Comparison of ENCODE assay signal across 8 cellular contexts in genomic region chr16:719815-720506, GRCh38. TPM values are rescaled to one million over a fixed set of nuclear protein-coding genes. Genes with fewer than 3 reads are reported as not detected.
DNase-seq lines count a peak whose midpoint lies in the region; ATAC-seq and TF ChIP-seq lines count a peak whose summit lies in the region.

No MANE protein-coding gene starts in this region.

- H3K36me3 ChIP-seq in ectodermal cell (ENCODE audit: control insufficient read depth, insufficient read depth, low read length): no peaks in the 10 kb centered on the region
- H3K36me3 ChIP-seq in neural cell (ENCODE audit: insufficient read depth, low read length): no peaks in the 10 kb centered on the region

- H3K9me3 Mint-ChIP-seq in activated CD4-positive, alpha-beta T cell treated with anti-CD3 and anti-CD28 coated beads for 36 hours (ENCODE audit: low read depth): no peaks in the 10 kb centered on the region

- peaks cover 44% of the 10 kb centered on the region for H3K4me1 ChIP-seq in ectodermal cell (ENCODE audit: control insufficient read depth, insufficient read depth, low read length)

- WGBS in ectodermal cell, 2 experiments: 25 to 28% methylated on average over 17 of the region's 17 CpGs

- intact Hi-C loops in activated CD4-positive, alpha-beta T cell treated with anti-CD3 and anti-CD28 coated beads for 36 hours (cut with DNase I, micrococcal nuclease): loop anchor here (2.0 to 5.0 kb wide), 4 partner anchors 21 to 69 kb away; partner anchors contain the start of genes CIAO3 (in 2 of the 2), CHTF18 (in 1 of the 2), JMJD8 (in 1 of the 2) and RPUSD1 (in 1 of the 2)

- H3K27me3 Mint-ChIP-seq in activated CD4-positive, alpha-beta T cell treated with anti-CD3 and anti-CD28 coated beads for 36 hours: peaks cover 3% of the 10 kb centered on the region

- peak overlapping the region; percentile 76 for H3K4me3 Mint-ChIP-seq in activated CD4-positive, alpha-beta T cell treated with anti-CD3 and anti-CD28 coated beads for 36 hours

- H3K4me2 ChIP-seq in neural cell (ENCODE audit: low read length): peak overlapping the region; percentile 96

- H3K9ac ChIP-seq in neural cell (ENCODE audit: low read length): peak overlapping the region; percentile 90

- DNase-seq in activated CD4-positive, alpha-beta T cell treated with anti-CD3 and anti-CD28 coated beads for 36 hours: peak; percentile 34
- DNase-seq in activated CD4-positive, alpha-beta T cell treated with anti-CD3 and anti-CD28 coated beads, Interleukin-2, amount 50 U/mL, for 1 hour: no peak
- DNase-seq in RPMI8226 (peak; percentile 60), NK-92 (lab: John Stamatoyannopoulos, UW; ENCODE audit: unreplicated experiment) (no peak), SHP77 treated with DMSO at 0.1 percent for 48 hours (lab: John Stamatoyannopoulos, UW) (no peak)

- H3F3A ChIP-seq in neural cell (ENCODE audit: insufficient read depth, low read length, poor library complexity, severe bottlenecking): no peaks in the 10 kb centered on the region

- peak; percentile 54 for TF ChIP-seq CTCF in neural cell (IDR thresholded peaks at IDR 0.05; ENCODE audit: poor library complexity, severe bottlenecking)

- H4K20me1 ChIP-seq in neural cell (ENCODE audit: insufficient read depth): no peaks in the 10 kb centered on the region

- H3K4me1 Mint-ChIP-seq in activated CD4-positive, alpha-beta T cell treated with anti-CD3 and anti-CD28 coated beads for 36 hours: peaks cover 16% of the 10 kb centered on the region

- CTCF ChIA-PET in activated CD4-positive, alpha-beta T cell treated with anti-CD3 and anti-CD28 coated beads for 36 hours (lab: Charles Lee): interaction anchor here (0.7 to 3.5 kb wide), 11 partner anchors 8 to 73 kb away, joined by 3 to 29 read pairs (median 4); partner anchors contain the start of genes CHTF18, CIAO3 and RPUSD1

- no peaks in the 10 kb centered on the region for H3K9me2 ChIP-seq in neural cell (ENCODE audit: insufficient read depth, low read length)

- peak overlapping the region; percentile 78 for H3K27ac Mint-ChIP-seq in activated CD4-positive, alpha-beta T cell treated with anti-CD3 and anti-CD28 coated beads for 36 hours

- H3K4me3 ChIP-seq in ectodermal cell (ENCODE audit: insufficient read depth, low read depth, low read length) (peak overlapping the region; percentile 91), neural cell (ENCODE audit: low read length) (peak overlapping the region; percentile 95)

- H3K27me3 ChIP-seq in ectodermal cell (ENCODE audit: control insufficient read depth, insufficient read depth, low read length, poor library complexity, severe bottlenecking) (no peaks in the 10 kb centered on the region), neural cell (ENCODE audit: insufficient read depth, low read depth, low read length) (no peaks in the 10 kb centered on the region)

- TF ChIP-seq EP300 in neural cell (conservative IDR thresholded peaks at IDR 0.05; ENCODE audit: poor library complexity, severe bottlenecking): no peak

- H3K9me3 ChIP-seq in ectodermal cell (ENCODE audit: control insufficient read depth, low read length) (no peaks in the 10 kb centered on the region), neural cell (ENCODE audit: low read length) (no peaks in the 10 kb centered on the region)

- ATAC-seq in activated CD4-positive, alpha-beta T cell treated with anti-CD3 and anti-CD28 coated beads for 36 hours: peak; percentile 61
- ATAC-seq in HG02943 (IDR thresholded peaks at IDR 0.05; ENCODE audit: low read depth, unreplicated experiment): peak; percentile 5

- POLR2A ChIA-PET in activated CD4-positive, alpha-beta T cell treated with anti-CD3 and anti-CD28 coated beads for 36 hours (lab: Charles Lee): interaction anchor here (0.6 kb wide), 1 partner anchor 80 kb away, joined by 3 read pairs; no protein-coding TSS in a partner anchor

- no peaks in the 10 kb centered on the region for H3K36me3 Mint-ChIP-seq in activated CD4-positive, alpha-beta T cell treated with anti-CD3 and anti-CD28 coated beads for 36 hours (ENCODE audit: low read depth)

- H3K79me2 ChIP-seq in neural cell (replicated peaks; ENCODE audit: insufficient read depth, low read length): peaks cover 10% of the 10 kb centered on the region

- peak overlapping the region; percentile 2 for H2AFZ ChIP-seq in neural cell (ENCODE audit: low read depth, low read length)

- H3K27ac ChIP-seq in ectodermal cell (ENCODE audit: insufficient read depth, low read depth, low read length, poor library complexity, severe bottlenecking) (peak overlapping the region; percentile 89), neural cell (ENCODE audit: low read length) (peak overlapping the region; percentile 89)

- TF ChIP-seq RAD21 in neural cell (conservative IDR thresholded peaks at IDR 0.05): no peak

TF ChIP-seq in neural cell, 6 proteins besides CTCF, POLR2A, EP300 and RAD21:
- no peak for TF ChIP-seq POLR2AphosphoS5 (IDR thresholded peaks at IDR 0.05)
- no peak for TF ChIP-seq MXI1 (conservative IDR thresholded peaks at IDR 0.05; ENCODE audit: poor library complexity, severe bottlenecking)

RNA-seq across cellular contexts. Expression of gene ANTKMT, which starts 1.0 kb away (rescaled TPM):
- total RNA-seq in activated CD4-positive, alpha-beta T cell treated with anti-CD3 and anti-CD28 coated beads for 36 hours: 10 to 100 TPM; 13.3 to 27.0 TPM
- 16.6 TPM for polyA plus RNA-seq in ectodermal cell (2013, experiment 1 of 4)
- polyA plus RNA-seq in ectodermal cell (2013, experiment 2 of 4): 14.2 TPM
- 22.0 TPM for polyA plus RNA-seq in ectodermal cell (2013, experiment 3 of 4)
- 25.0 TPM for polyA plus RNA-seq in ectodermal cell (2013, experiment 4 of 4)
- polyA plus RNA-seq in neural cell: 73.4 and 98.7 TPM in 2 replicates
- polyA minus RNA-seq in neural cell: 10.5 and 18.7 TPM in 2 replicates

RNA-seq across cellular contexts. Expression of gene METRN, which starts 5.0 kb away (rescaled TPM):
- 10 to 100 TPM; 11.1 to 13.3 TPM for total RNA-seq in activated CD4-positive, alpha-beta T cell treated with anti-CD3 and anti-CD28 coated beads for 36 hours
- polyA plus RNA-seq in ectodermal cell (2013, experiment 1 of 4): 115 TPM
- polyA plus RNA-seq in ectodermal cell (2013, experiment 2 of 4): 102 TPM
- 159 TPM for polyA plus RNA-seq in ectodermal cell (2013, experiment 3 of 4)
- 173 TPM for polyA plus RNA-seq in ectodermal cell (2013, experiment 4 of 4)
- polyA plus RNA-seq in neural cell: 37.6 and 56.1 TPM in 2 replicates
- polyA minus RNA-seq in neural cell: 16.4 and 20.0 TPM in 2 replicates

RNA-seq across cellular contexts. Expression of gene CCDC78, which starts 6.3 kb away (rescaled TPM):
- 1 to 10 TPM; 1.8 to 2.4 TPM for total RNA-seq in activated CD4-positive, alpha-beta T cell treated with anti-CD3 and anti-CD28 coated beads for 36 hours
- polyA plus RNA-seq in ectodermal cell (2013, experiment 1 of 4): 3.1 TPM
- 2.6 TPM for polyA plus RNA-seq in ectodermal cell (2013, experiment 2 of 4)
- polyA plus RNA-seq in ectodermal cell (2013, experiment 3 of 4): 2.1 TPM
- polyA plus RNA-seq in ectodermal cell (2013, experiment 4 of 4): 2.9 TPM
- 8.8 and 10.7 TPM in 2 replicates for polyA plus RNA-seq in neural cell
- polyA minus RNA-seq in neural cell: 3.6 and 5.8 TPM in 2 replicates

RNA-seq across cellular contexts. Expression of gene HAGHL, which starts 6.9 kb away (rescaled TPM):
- 10 to 100 TPM; 10.0 to 11.7 TPM for total RNA-seq in activated CD4-positive, alpha-beta T cell treated with anti-CD3 and anti-CD28 coated beads for 36 hours
- 6.5 TPM for polyA plus RNA-seq in ectodermal cell (2013, experiment 1 of 4)
- polyA plus RNA-seq in ectodermal cell (2013, experiment 2 of 4): 5.1 TPM
- 4.9 TPM for polyA plus RNA-seq in ectodermal cell (2013, experiment 3 of 4)
- polyA plus RNA-seq in ectodermal cell (2013, experiment 4 of 4): 8.3 TPM
- polyA plus RNA-seq in neural cell: 28.3 and 37.6 TPM in 2 replicates
- 5.4 and 8.0 TPM in 2 replicates for polyA minus RNA-seq in neural cell

RNA-seq across cellular contexts. Expression of gene FBXL16, which starts 14.4 kb away (rescaled TPM):
- total RNA-seq in activated CD4-positive, alpha-beta T cell treated with anti-CD3 and anti-CD28 coated beads for 36 hours: 1 to 10 TPM; 6.1 to 6.8 TPM
- 0.69 TPM for polyA plus RNA-seq in ectodermal cell (2013, experiment 1 of 4)
- 0.76 TPM for polyA plus RNA-seq in ectodermal cell (2013, experiment 2 of 4)
- 1.9 TPM for polyA plus RNA-seq in ectodermal cell (2013, experiment 3 of 4)
- 1.5 TPM for polyA plus RNA-seq in ectodermal cell (2013, experiment 4 of 4)
- 3.4 and 6.1 TPM in 2 replicates for polyA plus RNA-seq in neural cell
- 8.0 and 10.8 TPM in 2 replicates for polyA minus RNA-seq in neural cell

Comparison
In these comparisons a context has a peak if more than half of its experiments do, and no peak if none do; other contexts are left out.
1. DNase-seq: peak in activated CD4-positive, alpha-beta T cell treated with anti-CD3 and anti-CD28 coated beads for 36 hours (single experiment) and RPMI8226 (single experiment); none in activated CD4-positive, alpha-beta T cell treated with anti-CD3 and anti-CD28 coated beads, Interleukin-2, amount 50 U/mL, for 1 hour (single experiment), NK-92 (single experiment) and SHP77 treated with DMSO at 0.1 percent for 48 hours (single experiment).